ENCODE assay signal across 1 cellular context in genomic region chr10:101995451-101996063, GRCh38.
A peak's percentile ranks its signal among the peaks of the same experiment; 100 is the strongest.
TF ChIP-seq lines count a peak whose summit lies in the region.

No MANE protein-coding gene starts in this region.

TF ChIP-seq in HepG2, 621 proteins besides CTCF, POLR2A, EP300 and RAD21 (continued from another document):
- TF ChIP-seq ZNF512B (CRISPR knock-in tag; IDR thresholded peaks at IDR 0.05; ENCODE audit: borderline replicate concordance) (no peak), HES4 (CRISPR knock-in tag; IDR thresholded peaks at IDR 0.05; ENCODE audit: borderline replicate concordance) (no peak), ZBTB20 (CRISPR knock-in tag; IDR thresholded peaks at IDR 0.05; ENCODE audit: borderline replicate concordance, low read depth) (no peak), ZNF782 (CRISPR knock-in tag; IDR thresholded peaks at IDR 0.05; ENCODE audit: borderline replicate concordance) (no peak), ZNF841 (CRISPR knock-in tag; IDR thresholded peaks at IDR 0.05; ENCODE audit: borderline replicate concordance) (no peak), ZNF577 (CRISPR knock-in tag; IDR thresholded peaks at IDR 0.05; ENCODE audit: borderline replicate concordance, low read depth) (no peak), GMEB2 (CRISPR knock-in tag; IDR thresholded peaks at IDR 0.05; ENCODE audit: low read depth) (no peak), ZNF331 (CRISPR knock-in tag; IDR thresholded peaks at IDR 0.05) (no peak), NR2F6 (IDR thresholded peaks at IDR 0.05) (no peak), NR2F6 (CRISPR knock-in tag; IDR thresholded peaks at IDR 0.05) (no peak), SCMH1 (CRISPR knock-in tag; IDR thresholded peaks at IDR 0.05; ENCODE audit: borderline replicate concordance) (no peak), SMAD1 (CRISPR knock-in tag; IDR thresholded peaks at IDR 0.05; ENCODE audit: borderline replicate concordance, low read depth) (no peak), MAF1 (CRISPR knock-in tag; IDR thresholded peaks at IDR 0.05; ENCODE audit: borderline replicate concordance) (no peak), MEIS1 (CRISPR knock-in tag; IDR thresholded peaks at IDR 0.05; ENCODE audit: borderline replicate concordance) (no peak), HNRNPUL1 (IDR thresholded peaks at IDR 0.05; ENCODE audit: low read depth, low read length) (no peak), RFX3 (CRISPR knock-in tag; IDR thresholded peaks at IDR 0.05) (no peak), ZNF713 (CRISPR knock-in tag; IDR thresholded peaks at IDR 0.05) (no peak), ZNF124 (CRISPR knock-in tag; IDR thresholded peaks at IDR 0.05) (no peak), MED1 (CRISPR knock-in tag; IDR thresholded peaks at IDR 0.05) (no peak), PHB2 (IDR thresholded peaks at IDR 0.05; ENCODE audit: partially characterized antibody) (no peak), NFKB2 (CRISPR knock-in tag; IDR thresholded peaks at IDR 0.05; ENCODE audit: borderline replicate concordance) (no peak), HOXA5 (CRISPR knock-in tag; IDR thresholded peaks at IDR 0.05) (peak; percentile 99), FOXK1 (CRISPR knock-in tag; IDR thresholded peaks at IDR 0.05; ENCODE audit: borderline replicate concordance, low read depth) (no peak), ARID2 (CRISPR knock-in tag; IDR thresholded peaks at IDR 0.05; ENCODE audit: borderline replicate concordance) (no peak), SPEN (CRISPR knock-in tag; IDR thresholded peaks at IDR 0.05; ENCODE audit: low read depth) (no peak), BCL3 (CRISPR knock-in tag; IDR thresholded peaks at IDR 0.05) (no peak), ZKSCAN1 (IDR thresholded peaks at IDR 0.05; ENCODE audit: low read length) (peak; percentile 87), PPARG (CRISPR knock-in tag; conservative IDR thresholded peaks at IDR 0.05) (0 out of 2 replicates have a peak, but pooled peaks have one; percentile 42), ARNT2 (CRISPR knock-in tag; IDR thresholded peaks at IDR 0.05; ENCODE audit: low read depth) (no peak), SOX13 (IDR thresholded peaks at IDR 0.05) (no peak), SOX13 (CRISPR knock-in tag; conservative IDR thresholded peaks at IDR 0.05 in 1 of 2, IDR thresholded peaks at IDR 0.05 in 1 of 2) (peak in 1 of 2 experiments; percentile 26; a peak in 1 of 4 replicates), STAT5B (CRISPR knock-in tag; IDR thresholded peaks at IDR 0.05) (no peak), ISX (CRISPR knock-in tag; conservative IDR thresholded peaks at IDR 0.05) (no peak), JUNB (CRISPR knock-in tag; IDR thresholded peaks at IDR 0.05; ENCODE audit: borderline replicate concordance) (no peak), ZNF619 (CRISPR knock-in tag; IDR thresholded peaks at IDR 0.05) (no peak), FOXC1 (CRISPR knock-in tag; IDR thresholded peaks at IDR 0.05; ENCODE audit: borderline replicate concordance) (no peak), NR2C2 (CRISPR knock-in tag; IDR thresholded peaks at IDR 0.05; ENCODE audit: borderline replicate concordance) (no peak), SALL1 (CRISPR knock-in tag; IDR thresholded peaks at IDR 0.05) (no peak), FOXA1 (IDR thresholded peaks at IDR 0.05) (no peak), FOXA1 (CRISPR knock-in tag; IDR thresholded peaks at IDR 0.05) (peak; percentile 31; the same call in 1 of the 2 replicates), CBFB (CRISPR knock-in tag; IDR thresholded peaks at IDR 0.05) (no peak)
- TF ChIP-seq, protein P1, sequence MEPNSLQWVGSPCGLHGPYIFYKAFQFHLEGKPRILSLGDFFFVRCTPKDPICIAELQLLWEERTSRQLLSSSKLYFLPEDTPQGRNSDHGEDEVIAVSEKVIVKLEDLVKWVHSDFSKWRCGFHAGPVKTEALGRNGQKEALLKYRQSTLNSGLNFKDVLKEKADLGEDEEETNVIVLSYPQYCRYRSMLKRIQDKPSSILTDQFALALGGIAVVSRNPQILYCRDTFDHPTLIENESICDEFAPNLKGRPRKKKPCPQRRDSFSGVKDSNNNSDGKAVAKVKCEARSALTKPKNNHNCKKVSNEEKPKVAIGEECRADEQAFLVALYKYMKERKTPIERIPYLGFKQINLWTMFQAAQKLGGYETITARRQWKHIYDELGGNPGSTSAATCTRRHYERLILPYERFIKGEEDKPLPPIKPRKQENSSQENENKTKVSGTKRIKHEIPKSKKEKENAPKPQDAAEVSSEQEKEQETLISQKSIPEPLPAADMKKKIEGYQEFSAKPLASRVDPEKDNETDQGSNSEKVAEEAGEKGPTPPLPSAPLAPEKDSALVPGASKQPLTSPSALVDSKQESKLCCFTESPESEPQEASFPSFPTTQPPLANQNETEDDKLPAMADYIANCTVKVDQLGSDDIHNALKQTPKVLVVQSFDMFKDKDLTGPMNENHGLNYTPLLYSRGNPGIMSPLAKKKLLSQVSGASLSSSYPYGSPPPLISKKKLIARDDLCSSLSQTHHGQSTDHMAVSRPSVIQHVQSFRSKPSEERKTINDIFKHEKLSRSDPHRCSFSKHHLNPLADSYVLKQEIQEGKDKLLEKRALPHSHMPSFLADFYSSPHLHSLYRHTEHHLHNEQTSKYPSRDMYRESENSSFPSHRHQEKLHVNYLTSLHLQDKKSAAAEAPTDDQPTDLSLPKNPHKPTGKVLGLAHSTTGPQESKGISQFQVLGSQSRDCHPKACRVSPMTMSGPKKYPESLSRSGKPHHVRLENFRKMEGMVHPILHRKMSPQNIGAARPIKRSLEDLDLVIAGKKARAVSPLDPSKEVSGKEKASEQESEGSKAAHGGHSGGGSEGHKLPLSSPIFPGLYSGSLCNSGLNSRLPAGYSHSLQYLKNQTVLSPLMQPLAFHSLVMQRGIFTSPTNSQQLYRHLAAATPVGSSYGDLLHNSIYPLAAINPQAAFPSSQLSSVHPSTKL (CRISPR knock-in tag; IDR thresholded peaks at IDR 0.05), result peak; percentile 55
- TF ChIP-seq, protein P2, sequence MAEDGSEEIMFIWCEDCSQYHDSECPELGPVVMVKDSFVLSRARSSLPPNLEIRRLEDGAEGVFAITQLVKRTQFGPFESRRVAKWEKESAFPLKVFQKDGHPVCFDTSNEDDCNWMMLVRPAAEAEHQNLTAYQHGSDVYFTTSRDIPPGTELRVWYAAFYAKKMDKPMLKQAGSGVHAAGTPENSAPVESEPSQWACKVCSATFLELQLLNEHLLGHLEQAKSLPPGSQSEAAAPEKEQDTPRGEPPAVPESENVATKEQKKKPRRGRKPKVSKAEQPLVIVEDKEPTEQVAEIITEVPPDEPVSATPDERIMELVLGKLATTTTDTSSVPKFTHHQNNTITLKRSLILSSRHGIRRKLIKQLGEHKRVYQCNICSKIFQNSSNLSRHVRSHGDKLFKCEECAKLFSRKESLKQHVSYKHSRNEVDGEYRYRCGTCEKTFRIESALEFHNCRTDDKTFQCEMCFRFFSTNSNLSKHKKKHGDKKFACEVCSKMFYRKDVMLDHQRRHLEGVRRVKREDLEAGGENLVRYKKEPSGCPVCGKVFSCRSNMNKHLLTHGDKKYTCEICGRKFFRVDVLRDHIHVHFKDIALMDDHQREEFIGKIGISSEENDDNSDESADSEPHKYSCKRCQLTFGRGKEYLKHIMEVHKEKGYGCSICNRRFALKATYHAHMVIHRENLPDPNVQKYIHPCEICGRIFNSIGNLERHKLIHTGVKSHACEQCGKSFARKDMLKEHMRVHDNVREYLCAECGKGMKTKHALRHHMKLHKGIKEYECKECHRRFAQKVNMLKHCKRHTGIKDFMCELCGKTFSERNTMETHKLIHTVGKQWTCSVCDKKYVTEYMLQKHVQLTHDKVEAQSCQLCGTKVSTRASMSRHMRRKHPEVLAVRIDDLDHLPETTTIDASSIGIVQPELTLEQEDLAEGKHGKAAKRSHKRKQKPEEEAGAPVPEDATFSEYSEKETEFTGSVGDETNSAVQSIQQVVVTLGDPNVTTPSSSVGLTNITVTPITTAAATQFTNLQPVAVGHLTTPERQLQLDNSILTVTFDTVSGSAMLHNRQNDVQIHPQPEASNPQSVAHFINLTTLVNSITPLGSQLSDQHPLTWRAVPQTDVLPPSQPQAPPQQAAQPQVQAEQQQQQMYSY (CRISPR knock-in tag; IDR thresholded peaks at IDR 0.05), result no peak
- TF ChIP-seq, protein P3, sequence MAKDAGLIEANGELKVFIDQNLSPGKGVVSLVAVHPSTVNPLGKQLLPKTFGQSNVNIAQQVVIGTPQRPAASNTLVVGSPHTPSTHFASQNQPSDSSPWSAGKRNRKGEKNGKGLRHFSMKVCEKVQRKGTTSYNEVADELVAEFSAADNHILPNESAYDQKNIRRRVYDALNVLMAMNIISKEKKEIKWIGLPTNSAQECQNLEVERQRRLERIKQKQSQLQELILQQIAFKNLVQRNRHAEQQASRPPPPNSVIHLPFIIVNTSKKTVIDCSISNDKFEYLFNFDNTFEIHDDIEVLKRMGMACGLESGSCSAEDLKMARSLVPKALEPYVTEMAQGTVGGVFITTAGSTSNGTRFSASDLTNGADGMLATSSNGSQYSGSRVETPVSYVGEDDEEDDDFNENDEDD (CRISPR knock-in tag; IDR thresholded peaks at IDR 0.05; ENCODE audit: borderline replicate concordance), result no peak
- TF ChIP-seq, protein P4, sequence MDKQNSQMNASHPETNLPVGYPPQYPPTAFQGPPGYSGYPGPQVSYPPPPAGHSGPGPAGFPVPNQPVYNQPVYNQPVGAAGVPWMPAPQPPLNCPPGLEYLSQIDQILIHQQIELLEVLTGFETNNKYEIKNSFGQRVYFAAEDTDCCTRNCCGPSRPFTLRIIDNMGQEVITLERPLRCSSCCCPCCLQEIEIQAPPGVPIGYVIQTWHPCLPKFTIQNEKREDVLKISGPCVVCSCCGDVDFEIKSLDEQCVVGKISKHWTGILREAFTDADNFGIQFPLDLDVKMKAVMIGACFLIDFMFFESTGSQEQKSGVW (CRISPR knock-in tag; IDR thresholded peaks at IDR 0.05; ENCODE audit: borderline replicate concordance), result no peak
- TF ChIP-seq, protein P5, sequence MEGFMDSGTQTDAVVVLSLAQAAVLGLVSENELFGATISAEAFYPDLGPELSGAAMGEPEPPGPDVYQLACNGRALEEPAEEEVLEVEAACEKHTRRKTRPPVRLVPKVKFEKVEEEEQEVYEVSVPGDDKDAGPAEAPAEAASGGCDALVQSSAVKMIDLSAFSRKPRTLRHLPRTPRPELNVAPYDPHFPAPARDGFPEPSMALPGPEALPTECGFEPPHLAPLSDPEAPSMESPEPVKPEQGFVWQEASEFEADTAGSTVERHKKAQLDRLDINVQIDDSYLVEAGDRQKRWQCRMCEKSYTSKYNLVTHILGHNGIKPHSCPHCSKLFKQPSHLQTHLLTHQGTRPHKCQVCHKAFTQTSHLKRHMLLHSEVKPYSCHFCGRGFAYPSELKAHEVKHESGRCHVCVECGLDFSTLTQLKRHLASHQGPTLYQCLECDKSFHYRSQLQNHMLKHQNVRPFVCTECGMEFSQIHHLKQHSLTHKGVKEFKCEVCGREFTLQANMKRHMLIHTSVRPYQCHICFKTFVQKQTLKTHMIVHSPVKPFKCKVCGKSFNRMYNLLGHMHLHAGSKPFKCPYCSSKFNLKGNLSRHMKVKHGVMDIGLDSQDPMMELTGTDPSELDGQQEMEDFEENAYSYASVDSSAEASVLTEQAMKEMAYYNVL (CRISPR knock-in tag; IDR thresholded peaks at IDR 0.05; ENCODE audit: borderline replicate concordance), result no peak
- TF ChIP-seq, protein P6, sequence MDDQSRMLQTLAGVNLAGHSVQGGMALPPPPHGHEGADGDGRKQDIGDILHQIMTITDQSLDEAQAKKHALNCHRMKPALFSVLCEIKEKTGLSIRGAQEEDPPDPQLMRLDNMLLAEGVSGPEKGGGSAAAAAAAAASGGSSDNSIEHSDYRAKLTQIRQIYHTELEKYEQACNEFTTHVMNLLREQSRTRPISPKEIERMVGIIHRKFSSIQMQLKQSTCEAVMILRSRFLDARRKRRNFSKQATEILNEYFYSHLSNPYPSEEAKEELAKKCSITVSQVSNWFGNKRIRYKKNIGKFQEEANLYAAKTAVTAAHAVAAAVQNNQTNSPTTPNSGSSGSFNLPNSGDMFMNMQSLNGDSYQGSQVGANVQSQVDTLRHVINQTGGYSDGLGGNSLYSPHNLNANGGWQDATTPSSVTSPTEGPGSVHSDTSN (CRISPR knock-in tag; IDR thresholded peaks at IDR 0.05; ENCODE audit: borderline replicate concordance), result no peak
- TF ChIP-seq, protein P7, sequence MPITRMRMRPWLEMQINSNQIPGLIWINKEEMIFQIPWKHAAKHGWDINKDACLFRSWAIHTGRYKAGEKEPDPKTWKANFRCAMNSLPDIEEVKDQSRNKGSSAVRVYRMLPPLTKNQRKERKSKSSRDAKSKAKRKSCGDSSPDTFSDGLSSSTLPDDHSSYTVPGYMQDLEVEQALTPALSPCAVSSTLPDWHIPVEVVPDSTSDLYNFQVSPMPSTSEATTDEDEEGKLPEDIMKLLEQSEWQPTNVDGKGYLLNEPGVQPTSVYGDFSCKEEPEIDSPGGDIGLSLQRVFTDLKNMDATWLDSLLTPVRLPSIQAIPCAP (CRISPR knock-in tag; IDR thresholded peaks at IDR 0.05; ENCODE audit: low read depth), result no peak
